1 cellular context compared by ENCODE assay signal in genomic region chr10:62437696-62438095, GRCh38.
TF ChIP-seq lines count a peak whose summit lies in the region.

No MANE protein-coding gene starts in this region.

TF ChIP-seq in WTC11, 78 proteins besides CTCF, POLR2A, EP300 and RAD21 (continued from another document):
- no peak for TF ChIP-seq E2F1 (CRISPR knock-in tag; IDR thresholded peaks at IDR 0.05)
- no peak for TF ChIP-seq PRDM15 (CRISPR knock-in tag; IDR thresholded peaks at IDR 0.05)
- TF ChIP-seq ZNF263 (CRISPR knock-in tag; IDR thresholded peaks at IDR 0.05; ENCODE audit: low read depth): no peak
TF ChIP-seq in WTC11: peak in this region for 0.
